16 cellular contexts compared by ENCODE assay signal in genomic region chr7:130293521-130293920, GRCh38. TPM values are rescaled to one million over a fixed set of nuclear protein-coding genes. Genes with fewer than 3 reads are reported as not detected.
DNase-seq lines count a peak whose midpoint lies in the region; ATAC-seq, FAIRE-seq and TF ChIP-seq lines count a peak whose summit lies in the region.
"Had no signal": no experiment of that assay in that cellular context is flagged by ENCODE, and none has a peak within 500 bp of the region (broad histone marks: within the 10 kb centered on the region; RNA-seq: fewer than 3 reads in every experiment).

No MANE protein-coding gene starts in this region.

- DNase-seq in MG63 (no peak), H1 (ENCODE audit: low read depth in 1 of 2, low spot score in 2 of 2) (no peak), thoracic aorta (ENCODE audit: low spot score) (no peak), sciatic nerve (ENCODE audit: low spot score) (no peak), posterior cingulate gyrus (no peak), NCI-H1436 treated with DMSO at 0.1 percent for 48 hours (lab: John Stamatoyannopoulos, UW) (no peak)
- DNase-seq: activated CD8-positive, alpha-beta memory T cell treated with anti-CD3 and anti-CD28 coated beads, Interleukin-2, amount 10 ng/mL, durations not matched to agents 7 days and 5 days; Calu3; NCI-H2081 treated with DMSO at 0.1 percent for 48 hours; stimulated activated CD4-positive, alpha-beta T cell treated with anti-CD3 and anti-CD28 coated beads, Interleukin-2, amount 100 ng/mL, for 24 hours; stimulated activated naive CD4-positive, alpha-beta T cell had no signal

- H3K18ac ChIP-seq in H1 (ENCODE audit: extremely low read depth, low read length) = no peak overlapping the region

- no peaks in the 10 kb centered on the region for H3K79me2 ChIP-seq in H1 (ENCODE audit: control insufficient read depth in 1 of 2, insufficient read depth in 2 of 2, low read length in 2 of 2)

- H2AK5ac ChIP-seq in H1 (ENCODE audit: low read depth, low read length) = no peak overlapping the region

- no peak overlapping the region for H3K56ac ChIP-seq in H1 (replicated peaks; ENCODE audit: insufficient read length, low read depth, low read length)

- no peaks in the 10 kb centered on the region for H3K27me3 ChIP-seq in MG63
- no peaks in the 10 kb centered on the region for H3K27me3 ChIP-seq in H1 (replicated peaks in 1 of 4; ENCODE audit: control insufficient read depth in 3 of 4, extremely low read depth in 1 of 4, insufficient read depth in 3 of 4, low read length in 3 of 4)
- H3K27me3 ChIP-seq in thoracic aorta (replicated peaks; ENCODE audit: insufficient read depth) = no peaks in the 10 kb centered on the region
- H3K27me3 ChIP-seq: heart left ventricle had no signal

- no peak overlapping the region for H2BK20ac ChIP-seq in H1 (ENCODE audit: low read length)

- ATAC-seq in GM21423 (IDR thresholded peaks at IDR 0.05; ENCODE audit: unreplicated experiment) (peak; percentile 58), thoracic aorta (ENCODE audit: insufficient number of reproducible peaks, low FRiP score, low read depth) (no peak), sciatic nerve (no peak)
- ATAC-seq: activated CD8-positive, alpha-beta memory T cell treated with anti-CD3 and anti-CD28 coated beads, Interleukin-2, amount 10 ng/mL, durations not matched to agents 7 days and 5 days had no signal

- H4K5ac ChIP-seq in H1 (ENCODE audit: insufficient read length, low read depth, low read length) = no peak overlapping the region

- H3K27ac ChIP-seq in H1 (ENCODE audit: low read depth, low read length) = no peak overlapping the region
- H3K27ac ChIP-seq in thoracic aorta = peak overlapping the region; percentile 43 to 86
- H3K27ac ChIP-seq: heart left ventricle had no signal

- no peak for TF ChIP-seq RAD21 in H1 (IDR thresholded peaks at IDR 0.05 in 1 of 2, conservative IDR thresholded peaks at IDR 0.05 in 1 of 2; ENCODE audit: low read depth in 2 of 2, low read length in 2 of 2)

- H3K4ac ChIP-seq in H1 (replicated peaks; ENCODE audit: insufficient read length, low read depth, low read length) = no peak overlapping the region

- H3K36me3 ChIP-seq in MG63 (no peaks in the 10 kb centered on the region; the same call in none of the 2 replicates), H1 (ENCODE audit: control insufficient read depth in 2 of 4, insufficient read depth in 4 of 4, low read length in 3 of 4) (no peaks in the 10 kb centered on the region), thoracic aorta (no peaks in the 10 kb centered on the region)
- H3K36me3 ChIP-seq: heart left ventricle had no signal

- POLR2A ChIA-PET in H1 (lab: Charles Lee; ENCODE audit: partially characterized antibody) = no interaction called here

- intact Hi-C loops in sciatic nerve (cut with DNase I) (no loop called here), posterior cingulate gyrus (cut with DNase I) (no loop called here)

- H3K14ac ChIP-seq in H1 (ENCODE audit: insufficient read length) = no peak overlapping the region

- TF ChIP-seq POLR2A in H1 (IDR thresholded peaks at IDR 0.05; ENCODE audit: control extremely low read depth in 1 of 2, low read depth in 2 of 2, low read length in 2 of 2) = no peak

- H3K9me3 ChIP-seq in MG63 = no peaks in the 10 kb centered on the region
- 0 out of 4 replicates have a peak, but pooled peaks cover 0 to 2% of the 10 kb centered on the region in 2 experiments for H3K9me3 ChIP-seq in H1 (ENCODE audit: insufficient read depth in 2 of 2, low read depth in 1 of 2, low read length in 1 of 2)
- H3K9me3 ChIP-seq in thoracic aorta = no peaks in the 10 kb centered on the region
- H3K9me3 ChIP-seq: heart left ventricle had no signal

- H4K20me1 ChIP-seq in H1 (replicated peaks in 1 of 2; ENCODE audit: control insufficient read depth in 1 of 2, insufficient read depth in 2 of 2, low read length in 2 of 2) = no peaks in the 10 kb centered on the region

- no peaks in the 10 kb centered on the region for H3K4me1 ChIP-seq in H1 (replicated peaks in 1 of 4; ENCODE audit: control insufficient read depth in 3 of 4, insufficient read depth in 4 of 4, low read length in 3 of 4)
- H3K4me1 ChIP-seq in thoracic aorta (ENCODE audit: control insufficient read depth in 1 of 2, low read depth in 2 of 2) = peaks cover 7 to 36% of the 10 kb centered on the region in 2 donors

- no peak overlapping the region for H2AFZ ChIP-seq in H1 (ENCODE audit: low read length)

- no peak overlapping the region for H2BK120ac ChIP-seq in H1 (replicated peaks; ENCODE audit: low read depth, low read length)

- H3K4me2 ChIP-seq in H1 (ENCODE audit: insufficient read depth in 1 of 2, low read depth in 2 of 2, low read length in 2 of 2) = no peak overlapping the region

- FAIRE-seq in H1 (lab: Jason Lieb, UNC) = no peak

- H3K23me2 ChIP-seq in H1 (ENCODE audit: low read depth, low read length) = no peaks in the 10 kb centered on the region

- H4K8ac ChIP-seq in H1 (ENCODE audit: extremely low read depth, insufficient read depth, low read length) = no peak overlapping the region

- H2BK5ac ChIP-seq in H1 (ENCODE audit: low read depth, low read length) = no peak overlapping the region

- no peak for TF ChIP-seq EP300 in H1 (IDR thresholded peaks at IDR 0.05; ENCODE audit: borderline replicate concordance in 1 of 2, low read depth in 2 of 2, low read length in 2 of 2)

- CTCF ChIA-PET in H1 (lab: Charles Lee; ENCODE audit: partially characterized antibody) = interaction anchor here (1.0 to 2.0 kb wide), 7 partner anchors 16 to 419 kb away, joined by 3 to 8 read pairs (median 3); no protein-coding TSS in a partner anchor

- TF ChIP-seq CTCF in H1 (IDR thresholded peaks at IDR 0.05; ENCODE audit: control extremely low read depth in 1 of 3, insufficient read depth in 1 of 3, low read depth in 1 of 3, low read length in 3 of 3) (no peak), thoracic aorta (IDR thresholded peaks at IDR 0.05) (no peak)

- H2BK12ac ChIP-seq in H1 (ENCODE audit: low read depth, low read length) = no peak overlapping the region

- H3K4me3 ChIP-seq in MG63 (peak overlapping the region; percentile 36), H1 (ENCODE audit: extremely low read depth in 1 of 4, insufficient read depth in 2 of 4, low read depth in 3 of 4, low read length in 4 of 4) (no peak overlapping the region), thoracic aorta (no peak overlapping the region)
- H3K4me3 ChIP-seq: heart left ventricle had no signal

- H4K91ac ChIP-seq in H1 (replicated peaks; ENCODE audit: insufficient read length, low read length) = no peak overlapping the region

- H3K79me1 ChIP-seq in H1 (ENCODE audit: low read depth, low read length) = no peaks in the 10 kb centered on the region

- H3K23ac ChIP-seq in H1 (ENCODE audit: insufficient read length) = no peak overlapping the region

- 0 out of 2 replicates have a peak overlapping the region, but pooled peaks have one; percentile 46 for H2BK15ac ChIP-seq in H1 (ENCODE audit: low read length)

- WGBS in H1 (ENCODE audit: extremely low coverage in 1 of 2, insufficient coverage in 1 of 2, insufficient read length in 1 of 2, insufficient replicate concordance in 2 of 2, low coverage in 1 of 2, low lambda C conversion rate in 2 of 2, missing lambda C conversion rate in 1 of 2), 2 experiments = 89% methylated on average over 8 of the region's 8 CpGs; no CpG with 5 or more reads in 1 of the 2 experiments

- H3K9ac ChIP-seq in H1 (replicated peaks in 1 of 4; ENCODE audit: extremely low read depth in 1 of 4, low read depth in 3 of 4, low read length in 3 of 4) = no peak overlapping the region

TF ChIP-seq in H1, 55 proteins besides CTCF, POLR2A, EP300 and RAD21 (continues in another document):
- TF ChIP-seq FOSL1 (IDR thresholded peaks at IDR 0.05; ENCODE audit: insufficient read depth, low read depth, low read length) (no peak), JUND (IDR thresholded peaks at IDR 0.05; ENCODE audit: low read length) (no peak)

RNA-seq across cellular contexts. Expression of gene CPA4, which starts 0.6 kb away (rescaled TPM):
- total RNA-seq in MG63 (2014; rRNA removed; shearing (Covaris generic); ENCODE audit: low replicate concordance) = 238 and 337 TPM in 2 replicates
- total RNA-seq in H1 (2021; fragmentation: NEBNext Ultra II Directional; extraction: Animal tissue kit (Norgen Biotek cat#: 25700)) = not detected in 2 replicates
- 0.03 TPM in 1 of 2 replicates, not detected in the other for polyA plus RNA-seq in H1 (2011; rRNA removed)
- not detected for polyA plus RNA-seq in H1 (2011; cell fraction: cytosol; rRNA removed)
- polyA plus RNA-seq in H1 (2011; cell fraction: nucleus; rRNA removed) = 0.03 TPM
- polyA plus RNA-seq in H1 (2012, experiment 1 of 2) = 0.29 TPM in 1 of 4 replicates, not detected in the others
- not detected for polyA plus RNA-seq in H1 (2012, experiment 2 of 2)
- 0.08 TPM for polyA plus RNA-seq in H1 (2013, experiment 1 of 2)
- 0.09 TPM for polyA plus RNA-seq in H1 (2013, experiment 2 of 2)
- polyA minus RNA-seq in H1 (2011; rRNA and poly(A)+ RNA removed) = not detected in 2 replicates
- not detected for polyA minus RNA-seq in H1 (2011; cell fraction: cytosol; rRNA and poly(A)+ RNA removed)
- not detected for polyA minus RNA-seq in H1 (2011; cell fraction: nucleus; rRNA and poly(A)+ RNA removed)
- not detected for total RNA-seq in thoracic aorta
- 2.3 TPM for total RNA-seq in sciatic nerve
- total RNA-seq: activated CD8-positive, alpha-beta memory T cell treated with anti-CD3 and anti-CD28 coated beads, Interleukin-2, amount 10 ng/mL, durations not matched to agents 7 days and 5 days; Calu3 had no signal
- polyA plus RNA-seq: IgD-negative memory B cell had no signal

RNA-seq across cellular contexts. Expression of gene CPA2, which starts 26.9 kb away (rescaled TPM):
- total RNA-seq in MG63 (2014; rRNA removed; shearing (Covaris generic); ENCODE audit: low replicate concordance) = 1.0 and 1.6 TPM in 2 replicates
- 0.31 TPM in 1 of 2 replicates, not detected in the other for total RNA-seq in H1 (2021; fragmentation: NEBNext Ultra II Directional; extraction: Animal tissue kit (Norgen Biotek cat#: 25700))
- 0.21 and 0.22 TPM in 2 replicates for polyA plus RNA-seq in H1 (2011; rRNA removed)
- 0.25 TPM for polyA plus RNA-seq in H1 (2011; cell fraction: cytosol; rRNA removed)
- polyA plus RNA-seq in H1 (2011; cell fraction: nucleus; rRNA removed) = 0.16 TPM
- 0.19 TPM in 1 of 4 replicates, not detected in the others for polyA plus RNA-seq in H1 (2012, experiment 1 of 2)
- not detected for polyA plus RNA-seq in H1 (2012, experiment 2 of 2)
- polyA plus RNA-seq in H1 (2013, experiment 1 of 2) = 0.12 TPM
- polyA plus RNA-seq in H1 (2013, experiment 2 of 2) = 0.11 TPM
- 0.17 and 0.54 TPM in 2 replicates for polyA minus RNA-seq in H1 (2011; rRNA and poly(A)+ RNA removed)
- polyA minus RNA-seq in H1 (2011; cell fraction: cytosol; rRNA and poly(A)+ RNA removed) = not detected
- not detected for polyA minus RNA-seq in H1 (2011; cell fraction: nucleus; rRNA and poly(A)+ RNA removed)
- under 1 TPM in 1 of 2 donors, not detected in 1; 0.41 TPM for total RNA-seq in thoracic aorta
- total RNA-seq in sciatic nerve = 1.2 TPM
- total RNA-seq: activated CD8-positive, alpha-beta memory T cell treated with anti-CD3 and anti-CD28 coated beads, Interleukin-2, amount 10 ng/mL, durations not matched to agents 7 days and 5 days; Calu3 had no signal
- polyA plus RNA-seq: IgD-negative memory B cell had no signal

RNA-seq across cellular contexts. Expression of gene CPA5, which starts 51.1 kb away (rescaled TPM):
- total RNA-seq in MG63 (2014; rRNA removed; shearing (Covaris generic); ENCODE audit: low replicate concordance) = 0.13 TPM in 1 of 2 replicates, not detected in the other
- not detected in 2 replicates for total RNA-seq in H1 (2021; fragmentation: NEBNext Ultra II Directional; extraction: Animal tissue kit (Norgen Biotek cat#: 25700))
- 0.12 TPM in 1 of 2 replicates, not detected in the other for polyA plus RNA-seq in H1 (2011; rRNA removed)
- polyA plus RNA-seq in H1 (2011; cell fraction: cytosol; rRNA removed) = not detected
- 0.20 TPM for polyA plus RNA-seq in H1 (2011; cell fraction: nucleus; rRNA removed)
- not detected in 4 replicates for polyA plus RNA-seq in H1 (2012, experiment 1 of 2)
- not detected for polyA plus RNA-seq in H1 (2012, experiment 2 of 2)
- polyA plus RNA-seq in H1 (2013, experiment 1 of 2) = not detected
- polyA plus RNA-seq in H1 (2013, experiment 2 of 2) = not detected
- polyA minus RNA-seq in H1 (2011; rRNA and poly(A)+ RNA removed) = not detected in 2 replicates
- polyA minus RNA-seq in H1 (2011; cell fraction: cytosol; rRNA and poly(A)+ RNA removed) = not detected
- not detected for polyA minus RNA-seq in H1 (2011; cell fraction: nucleus; rRNA and poly(A)+ RNA removed)
- not detected for total RNA-seq in thoracic aorta
- total RNA-seq in sciatic nerve = not detected
- total RNA-seq: Calu3, heart left ventricle, lower leg skin, omental fat pad had no signal
- polyA plus RNA-seq: heart left ventricle, IgD-negative memory B cell had no signal

Comparison
In these comparisons a context has a peak if more than half of its experiments do, and no peak if none do; other contexts are left out.
1. RNA of gene CPA4, which starts 0.6 kb away (total RNA-seq): 238 to 337 TPM in MG63; 2.3 TPM in sciatic nerve (single experiment), not detected in H1 and not detected in thoracic aorta; every median in the first group is over 10 times any median in the second.